27 cellular contexts compared by ENCODE assay signal in the genomic region with DNA sequence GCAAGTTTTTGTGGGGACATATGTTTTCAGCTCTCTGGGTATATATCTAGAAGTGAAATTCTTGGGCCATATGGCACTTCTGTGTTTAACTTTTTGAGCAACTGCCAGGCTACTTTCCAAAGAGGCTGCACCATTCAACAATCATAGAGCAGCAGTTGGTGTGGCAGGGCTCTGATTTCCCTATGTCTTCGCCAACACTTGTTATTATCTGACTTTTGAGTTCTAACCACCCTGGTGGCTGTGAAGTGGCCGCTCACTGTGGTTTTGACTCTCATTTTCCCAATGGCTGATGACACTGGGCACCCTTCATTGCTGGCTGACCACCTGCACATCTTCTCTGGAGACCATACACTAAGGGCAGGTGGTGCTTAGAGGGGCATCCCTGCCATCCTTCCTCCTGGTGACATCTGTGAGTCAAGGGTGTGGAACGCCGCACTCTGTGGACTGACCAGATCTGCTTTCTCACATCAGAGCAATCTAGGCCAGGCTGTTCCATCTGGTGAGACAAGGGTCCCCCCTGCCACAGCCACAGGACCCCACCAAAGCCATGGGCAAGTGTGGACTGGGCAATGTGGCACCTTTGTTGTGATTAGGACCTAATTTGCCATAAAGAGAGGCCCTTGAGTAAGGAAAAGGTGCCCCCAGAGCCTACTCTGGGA. TPM values are rescaled to one million over a fixed set of nuclear protein-coding genes. Genes with fewer than 3 reads are reported as not detected.
"Had no signal": no experiment of that assay in that cellular context is flagged by ENCODE, and none has a peak within 500 bp of the region (broad histone marks: within the 10 kb centered on the region; RNA-seq: fewer than 3 reads in every experiment).

No MANE protein-coding gene starts in this region.

- H3K4me1 ChIP-seq: prostate gland had no signal

- H3K9me3 ChIP-seq: prostate gland, testis had no signal

- H3K36me3 ChIP-seq: left lung, prostate gland, right atrium auricular region had no signal

- H3K27ac Mint-ChIP-seq: brain; stimulated activated naive B cell treated with anti-CD40 and anti-IgM and Interleukin-4, amounts not matched to agents 10 μg/mL and 1 μg/mL and 100 μg/mL, for 72 hours; type B pancreatic cell had no signal

- ATAC-seq: esophagus mucosa; left lung; natural killer cell; stimulated activated naive B cell treated with anti-CD40 and anti-IgM and Interleukin-4, amounts not matched to agents 10 μg/mL and 1 μg/mL and 100 μg/mL, for 72 hours had no signal

- DNase-seq: activated naive CD4-positive, alpha-beta T cell treated with anti-CD3 and anti-CD28 coated beads, Interleukin-2, amount 50 U/mL, for 16 hours; activated T-cell treated with anti-CD3 and anti-CD28 coated beads, Interleukin-2, amount 50 U/mL, for 48 hours; anterior cingulate cortex; caudate nucleus; effector memory CD4-positive, alpha-beta T cell; foreskin melanocyte; immature natural killer cell; kidney glomerular epithelial cell; left lung; midbrain; natural killer cell; stimulated activated CD4-positive, alpha-beta T cell treated with anti-CD3 and anti-CD28 coated beads, Interleukin-2, amount 100 ng/mL, for 24 hours; stimulated activated CD8-positive, alpha-beta memory T cell treated with anti-CD3 and anti-CD28 coated beads, Interleukin-4, amount 100 ng/mL, for 48 hours; stimulated activated naive B cell treated with anti-CD40 and anti-IgM and Interleukin-4, amounts not matched to agents 10 μg/mL and 1 μg/mL and 100 μg/mL, for 72 hours; testis had no signal

- H3K4me1 Mint-ChIP-seq: stimulated activated naive B cell treated with anti-CD40 and anti-IgM and Interleukin-4, amounts not matched to agents 10 μg/mL and 1 μg/mL and 100 μg/mL, for 72 hours had no signal

- FAIRE-seq: endothelial cell of umbilical vein, TTC549 had no signal

- H3K27me3 ChIP-seq: right atrium auricular region, testis had no signal

- H3K36me3 Mint-ChIP-seq: natural killer cell, type B pancreatic cell had no signal

- H3K4me3 ChIP-seq: left lung, prostate gland, right atrium auricular region, testis had no signal

- H3K27ac ChIP-seq: left lung, prostate gland, right atrium auricular region, testis had no signal

- H3K4me3 Mint-ChIP-seq: brain; immature natural killer cell; natural killer cell; stimulated activated naive B cell treated with anti-CD40 and anti-IgM and Interleukin-4, amounts not matched to agents 10 μg/mL and 1 μg/mL and 100 μg/mL, for 72 hours; type B pancreatic cell had no signal

RNA-seq across cellular contexts. Expression of a gene that starts 49.8 kb away (rescaled TPM):
- total RNA-seq: activated CD8-positive, alpha-beta memory T cell treated with anti-CD3 and anti-CD28 coated beads for 36 hours; dermis microvascular lymphatic vessel endothelial cell; endothelial cell of umbilical vein; lung microvascular endothelial cell; natural killer cell; osteocyte; right atrium auricular region; skeletal muscle tissue had no signal
- polyA plus RNA-seq: immature natural killer cell had no signal
